9 cellular contexts compared by ENCODE assay signal in the genomic region with DNA sequence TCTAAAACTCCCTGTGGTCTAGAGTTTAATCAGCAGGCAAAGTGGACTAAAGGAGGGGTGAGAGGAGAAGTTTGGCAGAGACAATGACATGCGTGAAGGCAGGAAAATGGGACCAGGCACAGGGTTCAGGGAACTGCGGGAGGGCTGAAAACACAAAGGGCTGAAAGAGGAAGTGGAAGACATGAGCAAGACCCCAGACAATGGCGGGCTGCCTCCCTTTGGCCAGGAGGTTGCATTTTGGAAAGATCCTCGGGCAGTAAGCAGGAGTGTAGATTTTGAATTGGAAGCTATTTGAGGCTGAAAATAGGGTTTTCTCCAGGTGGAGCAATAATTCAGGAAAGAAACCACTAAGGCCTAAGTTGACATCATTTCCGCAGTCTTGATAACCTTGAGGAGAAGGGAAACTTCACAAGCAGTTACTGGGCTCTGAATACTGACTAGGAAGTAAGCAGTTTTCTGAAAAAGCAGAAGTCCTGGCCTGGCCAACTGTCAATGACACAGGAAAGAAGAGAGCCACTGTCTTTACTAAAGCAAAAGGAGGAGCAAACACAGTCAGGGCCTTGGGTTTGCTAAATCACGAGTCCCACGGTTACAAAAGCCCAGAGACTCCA. TPM values are rescaled to one million over a fixed set of nuclear protein-coding genes. Genes with fewer than 3 reads are reported as not detected.
DNase-seq lines count a peak whose midpoint lies in the region; ATAC-seq and TF ChIP-seq lines count a peak whose summit lies in the region.
"Had no signal": no experiment of that assay in that cellular context is flagged by ENCODE, and none has a peak within 500 bp of the region (broad histone marks: within the 10 kb centered on the region; RNA-seq: fewer than 3 reads in every experiment).

No MANE protein-coding gene starts in this region.

- no peak overlapping the region for H3K4me3 ChIP-seq in transverse colon

- ATAC-seq in Right ventricle myocardium superior (ENCODE audit: poor library complexity): peak; percentile 33

- no peak for DNase-seq in activated naive CD4-positive, alpha-beta T cell (lab: John Stamatoyannopoulos, UW)
- DNase-seq in NAMALWA (ENCODE audit: low spot score) (peak; percentile 84), Right ventricle myocardium superior (no peak), transverse colon (peak; percentile 34), NCI-H2171 (lab: John Stamatoyannopoulos, UW) (no peak), NCI-H1105 (lab: John Stamatoyannopoulos, UW) (no peak)
- DNase-seq in stimulated activated CD8-positive, alpha-beta memory T cell treated with anti-CD3 and anti-CD28 coated beads, Interleukin-4, amount 100 ng/mL, for 48 hours: no peak
- DNase-seq: activated T-cell treated with anti-CD3 and anti-CD28 coated beads, Interleukin-2, amount 50 U/mL, for 4 hours had no signal

- peaks cover 0 to 8% (median 2%) of the 10 kb centered on the region in 4 donors for H3K4me1 ChIP-seq in transverse colon

- no peak for TF ChIP-seq POLR2A in transverse colon (IDR thresholded peaks at IDR 0.05)

- no peaks in the 10 kb centered on the region for H3K36me3 ChIP-seq in transverse colon

- in situ Hi-C loops in transverse colon (cut with MboI; ENCODE audit: low pct_ligation_motif_present in 1 of 4, low pct_unique_long_range_greater_than_20kb in 1 of 4, low sequenced_read_pairs in 3 of 4): no loop called here

- peak overlapping the region; percentile 42 for H3K4me3 Mint-ChIP-seq in activated naive CD4-positive, alpha-beta T cell treated with anti-CD3 and anti-CD28 coated beads, Interleukin-2, amount 50 U/mL, for 24 hours
- H3K4me3 Mint-ChIP-seq: activated T-cell treated with anti-CD3 and anti-CD28 coated beads, Interleukin-2, amount 50 U/mL, for 4 hours had no signal

- no peaks in the 10 kb centered on the region for H3K27me3 Mint-ChIP-seq in activated naive CD4-positive, alpha-beta T cell treated with anti-CD3 and anti-CD28 coated beads, Interleukin-2, amount 50 U/mL, for 24 hours

- TF ChIP-seq EP300 in transverse colon (IDR thresholded peaks at IDR 0.05; ENCODE audit: low read depth): no peak

- H3K36me3 Mint-ChIP-seq in activated naive CD4-positive, alpha-beta T cell treated with anti-CD3 and anti-CD28 coated beads, Interleukin-2, amount 50 U/mL, for 24 hours: no peaks in the 10 kb centered on the region

- peak overlapping the region; percentile 37 to 57 (median 38) for H3K27ac ChIP-seq in transverse colon

- intact Hi-C loops in Right ventricle myocardium superior (cut with DNase I) (no loop called here), transverse colon (cut with DNase I; ENCODE audit: low total_unique reads) (no loop called here)

- no peaks in the 10 kb centered on the region for H3K27me3 ChIP-seq in transverse colon

- no peaks in the 10 kb centered on the region for H3K9me3 Mint-ChIP-seq in activated naive CD4-positive, alpha-beta T cell treated with anti-CD3 and anti-CD28 coated beads, Interleukin-2, amount 50 U/mL, for 24 hours
- H3K9me3 Mint-ChIP-seq: activated T-cell treated with anti-CD3 and anti-CD28 coated beads, Interleukin-2, amount 50 U/mL, for 4 hours had no signal

- WGBS in transverse colon (ENCODE audit: low coverage in 1 of 2), 2 donors: 62 to 71% methylated on average over 4 to 7 of the region's 7 CpGs

- no peaks in the 10 kb centered on the region for H3K9me3 ChIP-seq in transverse colon

- peak overlapping the region; percentile 5 for H3K27ac Mint-ChIP-seq in activated naive CD4-positive, alpha-beta T cell treated with anti-CD3 and anti-CD28 coated beads, Interleukin-2, amount 50 U/mL, for 24 hours

- no peak for TF ChIP-seq CTCF in transverse colon (IDR thresholded peaks at IDR 0.05)

- peaks cover 91% of the 10 kb centered on the region for H3K4me1 Mint-ChIP-seq in activated naive CD4-positive, alpha-beta T cell treated with anti-CD3 and anti-CD28 coated beads, Interleukin-2, amount 50 U/mL, for 24 hours

RNA-seq across cellular contexts. Expression of a gene that starts 3.4 kb away (rescaled TPM):
- total RNA-seq in Right ventricle myocardium superior: 0.89 TPM
- 10 to 100 TPM in 1 of 4 donors, not detected in 3; 10.0 TPM for total RNA-seq in transverse colon

Comparison
In these comparisons a context has a peak if more than half of its experiments do, and no peak if none do; other contexts are left out.
1. DNase-seq: peak in NAMALWA (single experiment) and transverse colon (single experiment); none in activated naive CD4-positive, alpha-beta T cell (0 of 4), Right ventricle myocardium superior (single experiment), stimulated activated CD8-positive, alpha-beta memory T cell treated with anti-CD3 and anti-CD28 coated beads, Interleukin-4, amount 100 ng/mL, for 48 hours (single experiment), NCI-H2171 (single experiment) and NCI-H1105 (single experiment).